ENCODE assay signal across 1 cellular context in genomic region chr1:44842763-44843655, GRCh38.
TF ChIP-seq lines count a peak whose summit lies in the region.

PTCH2 (minus strand) TSS chr1:44843253; CDS start chr1:44842932, 321 bp downstream.

TF ChIP-seq in H1, 55 proteins besides CTCF, POLR2A, EP300 and RAD21 (continued from another document):
- TF ChIP-seq ATF2 (IDR thresholded peaks at IDR 0.05; ENCODE audit: low read length) = no peak
- peak; percentile 19; the same call in 1 of the 2 replicates for TF ChIP-seq TBP (IDR thresholded peaks at IDR 0.05; ENCODE audit: low read depth, low read length)
- TF ChIP-seq EZH2 (IDR thresholded peaks at IDR 0.05; ENCODE audit: low read depth, low read length, severe bottlenecking) = no peak
- TF ChIP-seq RNF2 (IDR thresholded peaks at IDR 0.05; ENCODE audit: borderline replicate concordance, low read depth, low read length, missing control alignments, poor library complexity, severe bottlenecking) = no peak
- TF ChIP-seq HDAC2 (IDR thresholded peaks at IDR 0.05; ENCODE audit: borderline replicate concordance in 1 of 2, low read depth in 2 of 2, low read length in 2 of 2) = peak in 1 of 2 experiments; percentile 78; a peak in 1 of 4 replicates
- no peak for TF ChIP-seq CHD1 (IDR thresholded peaks at IDR 0.05; ENCODE audit: low read depth, low read length)
- TF ChIP-seq SIX5 (IDR thresholded peaks at IDR 0.05; ENCODE audit: low read depth, low read length) = no peak
